Comparison of ENCODE assay signal across 13 cellular contexts in the genomic region with DNA sequence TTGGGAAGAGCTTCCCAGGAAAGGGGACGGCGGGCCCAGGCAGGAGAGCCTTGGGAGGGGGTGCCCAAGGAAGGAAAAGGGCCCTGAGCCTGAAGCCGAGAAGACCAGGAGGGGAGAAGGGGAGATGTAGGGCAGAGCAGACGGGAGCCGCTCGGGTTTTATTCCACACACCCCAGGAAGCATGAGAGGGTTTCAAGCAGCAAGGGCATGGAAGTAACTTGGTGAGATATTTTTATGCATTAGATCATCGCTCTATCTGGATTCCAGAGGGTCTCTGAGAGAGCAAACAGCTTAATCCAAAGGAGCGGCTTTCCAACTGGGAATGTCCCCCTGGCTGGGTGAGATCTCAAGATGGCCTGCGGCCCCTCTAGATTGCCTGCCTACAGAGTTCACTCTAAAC.
A peak's percentile ranks its signal among the peaks of the same experiment; 100 is the strongest.
DNase-seq lines count a peak whose midpoint lies in the region; ATAC-seq and TF ChIP-seq lines count a peak whose summit lies in the region.
"Had no signal": no experiment of that assay in that cellular context is flagged by ENCODE, and none has a peak within 500 bp of the region (broad histone marks: within the 10 kb centered on the region; RNA-seq: fewer than 3 reads in every experiment).

No MANE protein-coding gene starts in this region.

- peak; percentile 67 for ATAC-seq in left ventricle myocardium superior
- ATAC-seq in right cardiac atrium = no peak

- no peak overlapping the region for H3K4me3 Mint-ChIP-seq in osteocyte (ENCODE audit: unreplicated experiment)
- H3K4me3 Mint-ChIP-seq: CD4-positive, alpha-beta memory T cell had no signal

- no peaks in the 10 kb centered on the region for H3K9me3 Mint-ChIP-seq in osteocyte (ENCODE audit: unreplicated experiment)
- H3K9me3 Mint-ChIP-seq: CD4-positive, alpha-beta memory T cell had no signal

- no peak for DNase-seq in left ventricle myocardium superior
- no peak for DNase-seq in right cardiac atrium
- DNase-seq in osteocyte (ENCODE audit: extremely low spot score, unreplicated experiment) = no peak
- DNase-seq in SK-N-DZ (ENCODE audit: low spot score) = no peak
- DNase-seq in activated T-cell treated with anti-CD3 and anti-CD28 coated beads, Interleukin-2, amount 50 U/mL, for 48 hours = no peak
- DNase-seq: C1 segment of cervical spinal cord; Calu3; CD4-positive, alpha-beta memory T cell; DMS53; DMS79 treated with DMSO at 0.1 percent for 48 hours; GOT3; HCEC 1CT had no signal

- intact Hi-C loops in left ventricle myocardium superior (cut with micrococcal nuclease) (no loop called here), right cardiac atrium (cut with DNase I) (no loop called here)

- no peaks in the 10 kb centered on the region for H3K27me3 ChIP-seq in right cardiac atrium (ENCODE audit: control insufficient read depth, insufficient read depth)

- no peaks in the 10 kb centered on the region for H3K9me3 ChIP-seq in right cardiac atrium (ENCODE audit: control insufficient read depth, low read length)

- no peak for TF ChIP-seq CTCF in VCaP (conservative IDR thresholded peaks at IDR 0.05)
- no peak for TF ChIP-seq CTCF in osteocyte (IDR thresholded peaks at IDR 0.05)

- H3K27me3 Mint-ChIP-seq in osteocyte (ENCODE audit: unreplicated experiment) = no peaks in the 10 kb centered on the region
- H3K27me3 Mint-ChIP-seq: CD4-positive, alpha-beta memory T cell had no signal

- H3K4me1 ChIP-seq in right cardiac atrium (ENCODE audit: control insufficient read depth, insufficient read depth, low read length) = no peaks in the 10 kb centered on the region

- peak overlapping the region; percentile 9 for H3K27ac Mint-ChIP-seq in osteocyte (ENCODE audit: unreplicated experiment)

- peaks cover 13% of the 10 kb centered on the region for H3K4me1 Mint-ChIP-seq in osteocyte (ENCODE audit: unreplicated experiment)
- H3K4me1 Mint-ChIP-seq: CD4-positive, alpha-beta memory T cell had no signal

- H3K36me3 Mint-ChIP-seq in osteocyte (ENCODE audit: unreplicated experiment) = peaks cover 26% of the 10 kb centered on the region

- H3K27ac ChIP-seq in right cardiac atrium (ENCODE audit: low read length) (no peak overlapping the region), VCaP (peak overlapping the region; percentile 11; the same call in 1 of the 2 replicates)

- no peak overlapping the region for H3K4me3 ChIP-seq in right cardiac atrium (ENCODE audit: low read length)

- 82% methylated on average over 9 of the region's 9 CpGs for WGBS in right cardiac atrium
